In the genomic region with DNA sequence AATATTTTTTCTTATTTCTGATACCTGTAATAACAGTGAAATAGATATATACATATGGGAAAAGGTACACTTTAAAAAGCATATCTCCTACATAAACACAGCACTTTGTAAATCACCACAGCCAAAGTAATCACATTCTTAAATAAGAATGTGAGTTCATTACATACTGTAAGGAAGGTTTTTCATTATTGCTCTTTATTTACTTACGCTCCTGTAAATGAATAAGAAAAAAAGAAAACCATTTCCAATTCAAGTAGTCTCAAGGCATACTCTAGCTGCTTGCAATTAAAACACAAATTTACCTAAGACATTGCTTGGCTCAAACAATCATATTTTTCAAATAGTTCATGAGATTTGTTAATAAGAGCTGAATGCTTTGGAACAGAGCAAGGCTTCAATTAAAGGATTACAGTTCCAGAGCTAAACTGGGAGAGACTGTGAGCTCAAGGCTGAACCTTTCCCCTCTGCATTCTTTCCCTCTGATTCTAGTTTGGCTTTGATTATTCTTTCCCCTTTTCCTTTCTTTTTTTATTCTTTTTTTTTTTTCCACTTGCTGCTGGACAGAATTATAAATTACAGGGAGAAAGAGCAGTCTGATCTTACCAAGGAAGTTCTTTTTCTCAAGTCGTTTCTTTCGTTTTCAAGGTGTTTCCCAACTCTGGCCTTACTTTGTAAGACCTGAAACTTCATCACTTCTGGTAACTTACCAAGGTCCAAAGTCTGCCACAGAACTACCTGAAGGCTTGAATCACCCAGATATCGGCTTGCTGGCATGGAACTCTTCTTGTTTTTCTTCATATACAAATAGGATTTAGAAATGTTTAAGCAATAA, we compare ENCODE assay signal across 8 cellular contexts.
DNase-seq lines count a peak whose midpoint lies in the region; ATAC-seq, FAIRE-seq and TF ChIP-seq lines count a peak whose summit lies in the region.

No MANE protein-coding gene starts in this region.

- no peaks in the 10 kb centered on the region for H3K79me2 ChIP-seq in neural progenitor cell (ENCODE audit: low read depth)

- H3F3A ChIP-seq in neural progenitor cell (ENCODE audit: low read depth): peaks cover 10% of the 10 kb centered on the region

- POLR2A ChIA-PET in GM10248 (lab: Yijun Ruan, JAX): no interaction called here

- ATAC-seq in HG03196 (IDR thresholded peaks at IDR 0.05; ENCODE audit: unreplicated experiment) (peak; percentile 55), Right ventricle myocardium inferior (no peak)

- TF ChIP-seq CTCF in GM10248 (IDR thresholded peaks at IDR 0.05; ENCODE audit: control extremely low read depth, extremely low read depth, low read depth, missing control alignments) (no peak), bronchial epithelial cell (IDR thresholded peaks at IDR 0.05; ENCODE audit: insufficient read depth, low read length, severe bottlenecking) (no peak), neural progenitor cell (IDR thresholded peaks at IDR 0.05) (no peak)

- no peaks in the 10 kb centered on the region for H3K27me3 Mint-ChIP-seq in neural progenitor cell (ENCODE audit: insufficient read depth, low read depth)

- peaks cover 20% of the 10 kb centered on the region for H3K4me1 ChIP-seq in neural progenitor cell

- peak overlapping the region; percentile 57 for H3K4me2 ChIP-seq in neural progenitor cell

- H3K27me3 ChIP-seq in bronchial epithelial cell (ENCODE audit: control insufficient read depth, insufficient read depth, low read length) (no peaks in the 10 kb centered on the region), neural progenitor cell (no peaks in the 10 kb centered on the region)

- H3K36me3 ChIP-seq in bronchial epithelial cell (ENCODE audit: control insufficient read depth, insufficient read depth, low read length) (no peaks in the 10 kb centered on the region), neural progenitor cell (no peaks in the 10 kb centered on the region)

- peaks cover 13% of the 10 kb centered on the region for H3K4me1 Mint-ChIP-seq in neural progenitor cell

- intact Hi-C loops in Right ventricle myocardium inferior (cut with DNase I): no loop called here

- H3K9me3 Mint-ChIP-seq in neural progenitor cell: no peaks in the 10 kb centered on the region

- H3K9ac ChIP-seq in neural progenitor cell: no peak overlapping the region

- no peak overlapping the region for H3K27ac Mint-ChIP-seq in neural progenitor cell

- H3K9me3 ChIP-seq in neural progenitor cell (ENCODE audit: low read depth): no peaks in the 10 kb centered on the region

- FAIRE-seq in bronchial epithelial cell (lab: Jason Lieb, UNC): no peak

- no peak overlapping the region for H3K27ac ChIP-seq in neural progenitor cell

- CTCF ChIA-PET in GM10248 (lab: Yijun Ruan, JAX): interaction anchor here (1.1 to 2.0 kb wide), 2 partner anchors 11 to 12 kb away, joined by 3 to 5 read pairs; no protein-coding TSS in a partner anchor

- H3K4me3 ChIP-seq in bronchial epithelial cell (ENCODE audit: low read depth, low read length) (no peak overlapping the region), neural progenitor cell (no peak overlapping the region)

- peak; percentile 6 for DNase-seq in GM10248 (ENCODE audit: extremely low spot score)
- peak; percentile 55 for DNase-seq in bronchial epithelial cell (ENCODE audit: low read depth)
- DNase-seq in neural progenitor cell (ENCODE audit: low spot score): peak; percentile 41
- DNase-seq in HPDE6-E6E7 (ENCODE audit: extremely low spot score): no peak
- no peak for DNase-seq in stimulated activated CD4-positive, alpha-beta T cell treated with anti-CD3 and anti-CD28 coated beads, Interleukin-2, amount 100 ng/mL, for 48 hours
- no peak for DNase-seq in activated CD8-positive, alpha-beta memory T cell treated with anti-CD3 and anti-CD28 coated beads, Interleukin-2, amount 50 U/mL, for 4 hours
- DNase-seq in Right ventricle myocardium inferior (ENCODE audit: missing footprints): no peak

- no peaks in the 10 kb centered on the region for H3K36me3 Mint-ChIP-seq in neural progenitor cell

- H4K20me1 ChIP-seq in neural progenitor cell (ENCODE audit: low read depth): no peaks in the 10 kb centered on the region

- no peak overlapping the region for H3K4me3 Mint-ChIP-seq in neural progenitor cell

- no peak overlapping the region for H2AFZ ChIP-seq in neural progenitor cell (replicated peaks)

Comparison
In these comparisons a context has a peak if more than half of its experiments do, and no peak if none do; other contexts are left out.
1. DNase-seq: peak in GM10248 (single experiment), bronchial epithelial cell (single experiment) and neural progenitor cell (single experiment); none in HPDE6-E6E7 (single experiment), stimulated activated CD4-positive, alpha-beta T cell treated with anti-CD3 and anti-CD28 coated beads, Interleukin-2, amount 100 ng/mL, for 48 hours (0 of 2), activated CD8-positive, alpha-beta memory T cell treated with anti-CD3 and anti-CD28 coated beads, Interleukin-2, amount 50 U/mL, for 4 hours (single experiment) and Right ventricle myocardium inferior (single experiment).